In the genomic region with DNA sequence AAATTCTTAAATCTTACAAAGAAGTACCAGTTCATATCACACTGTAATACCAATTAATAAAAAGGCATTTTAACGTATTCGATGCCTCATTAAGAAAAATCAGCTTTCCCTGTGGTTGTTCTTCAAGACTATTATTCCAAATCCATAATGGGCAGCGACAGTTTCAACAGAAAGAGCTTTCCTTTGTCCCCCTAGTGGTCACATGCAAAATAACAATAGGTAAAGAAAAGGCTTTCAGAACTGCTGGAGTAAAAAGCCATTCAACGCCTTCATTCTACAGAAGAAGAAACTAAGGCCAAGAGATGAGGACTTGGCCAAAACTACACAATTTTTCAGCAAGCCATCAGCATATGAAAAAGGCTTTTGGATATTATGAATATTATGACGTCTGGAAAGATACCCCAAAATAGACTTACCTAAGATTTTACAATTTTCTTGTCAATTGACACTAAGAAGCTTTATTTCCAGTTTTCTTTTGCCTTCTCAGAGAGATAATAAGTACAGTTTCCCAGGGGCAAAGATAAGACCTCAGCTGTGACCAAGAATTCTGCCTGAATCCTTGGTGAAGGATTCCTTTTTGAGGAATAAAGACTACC, we compare ENCODE assay signal across 1 cellular context.
TF ChIP-seq lines count a peak whose summit lies in the region.

No MANE protein-coding gene starts in this region.

TF ChIP-seq in HEK293, 187 proteins besides CTCF, POLR2A, EP300 and RAD21 (continued from another document):
- TF ChIP-seq, protein P1, sequence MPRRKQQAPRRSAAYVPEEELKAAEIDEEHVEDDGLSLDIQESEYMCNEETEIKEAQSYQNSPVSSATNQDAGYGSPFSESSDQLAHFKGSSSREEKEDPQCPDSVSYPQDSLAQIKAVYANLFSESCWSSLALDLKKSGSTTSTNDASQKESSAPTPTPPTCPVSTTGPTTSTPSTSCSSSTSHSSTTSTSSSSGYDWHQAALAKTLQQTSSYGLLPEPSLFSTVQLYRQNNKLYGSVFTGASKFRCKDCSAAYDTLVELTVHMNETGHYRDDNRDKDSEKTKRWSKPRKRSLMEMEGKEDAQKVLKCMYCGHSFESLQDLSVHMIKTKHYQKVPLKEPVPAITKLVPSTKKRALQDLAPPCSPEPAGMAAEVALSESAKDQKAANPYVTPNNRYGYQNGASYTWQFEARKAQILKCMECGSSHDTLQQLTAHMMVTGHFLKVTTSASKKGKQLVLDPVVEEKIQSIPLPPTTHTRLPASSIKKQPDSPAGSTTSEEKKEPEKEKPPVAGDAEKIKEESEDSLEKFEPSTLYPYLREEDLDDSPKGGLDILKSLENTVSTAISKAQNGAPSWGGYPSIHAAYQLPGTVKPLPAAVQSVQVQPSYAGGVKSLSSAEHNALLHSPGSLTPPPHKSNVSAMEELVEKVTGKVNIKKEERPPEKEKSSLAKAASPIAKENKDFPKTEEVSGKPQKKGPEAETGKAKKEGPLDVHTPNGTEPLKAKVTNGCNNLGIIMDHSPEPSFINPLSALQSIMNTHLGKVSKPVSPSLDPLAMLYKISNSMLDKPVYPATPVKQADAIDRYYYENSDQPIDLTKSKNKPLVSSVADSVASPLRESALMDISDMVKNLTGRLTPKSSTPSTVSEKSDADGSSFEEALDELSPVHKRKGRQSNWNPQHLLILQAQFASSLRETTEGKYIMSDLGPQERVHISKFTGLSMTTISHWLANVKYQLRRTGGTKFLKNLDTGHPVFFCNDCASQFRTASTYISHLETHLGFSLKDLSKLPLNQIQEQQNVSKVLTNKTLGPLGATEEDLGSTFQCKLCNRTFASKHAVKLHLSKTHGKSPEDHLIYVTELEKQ (tag by site-specific recombination; IDR thresholded peaks at IDR 0.05; ENCODE audit: borderline replicate concordance) = no peak
- TF ChIP-seq ZNF521 (tag by site-specific recombination; IDR thresholded peaks at IDR 0.05) = no peak
- TF ChIP-seq, protein P2, sequence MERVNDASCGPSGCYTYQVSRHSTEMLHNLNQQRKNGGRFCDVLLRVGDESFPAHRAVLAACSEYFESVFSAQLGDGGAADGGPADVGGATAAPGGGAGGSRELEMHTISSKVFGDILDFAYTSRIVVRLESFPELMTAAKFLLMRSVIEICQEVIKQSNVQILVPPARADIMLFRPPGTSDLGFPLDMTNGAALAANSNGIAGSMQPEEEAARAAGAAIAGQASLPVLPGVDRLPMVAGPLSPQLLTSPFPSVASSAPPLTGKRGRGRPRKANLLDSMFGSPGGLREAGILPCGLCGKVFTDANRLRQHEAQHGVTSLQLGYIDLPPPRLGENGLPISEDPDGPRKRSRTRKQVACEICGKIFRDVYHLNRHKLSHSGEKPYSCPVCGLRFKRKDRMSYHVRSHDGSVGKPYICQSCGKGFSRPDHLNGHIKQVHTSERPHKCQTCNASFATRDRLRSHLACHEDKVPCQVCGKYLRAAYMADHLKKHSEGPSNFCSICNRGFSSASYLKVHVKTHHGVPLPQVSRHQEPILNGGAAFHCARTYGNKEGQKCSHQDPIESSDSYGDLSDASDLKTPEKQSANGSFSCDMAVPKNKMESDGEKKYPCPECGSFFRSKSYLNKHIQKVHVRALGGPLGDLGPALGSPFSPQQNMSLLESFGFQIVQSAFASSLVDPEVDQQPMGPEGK (tag by site-specific recombination; IDR thresholded peaks at IDR 0.05) = no peak
- TF ChIP-seq, protein P3, sequence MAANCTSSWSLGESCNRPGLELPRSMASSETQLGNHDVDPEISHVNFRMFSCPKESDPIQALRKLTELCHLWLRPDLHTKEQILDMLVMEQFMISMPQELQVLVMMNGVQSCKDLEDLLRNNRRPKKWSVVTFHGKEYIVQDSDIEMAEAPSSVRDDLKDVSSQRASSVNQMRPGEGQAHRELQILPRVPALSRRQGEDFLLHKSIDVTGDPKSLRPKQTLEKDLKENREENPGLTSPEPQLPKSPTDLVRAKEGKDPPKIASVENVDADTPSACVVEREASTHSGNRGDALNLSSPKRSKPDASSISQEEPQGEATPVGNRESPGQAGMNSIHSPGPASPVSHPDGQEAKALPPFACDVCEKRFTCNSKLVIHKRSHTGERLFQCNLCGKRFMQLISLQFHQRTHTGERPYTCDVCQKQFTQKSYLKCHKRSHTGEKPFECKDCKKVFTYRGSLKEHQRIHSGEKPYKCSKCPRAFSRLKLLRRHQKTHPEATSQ (tag by site-specific recombination; IDR thresholded peaks at IDR 0.05) = no peak
- TF ChIP-seq ZNF558 (tag by site-specific recombination; IDR thresholded peaks at IDR 0.05) = no peak
- TF ChIP-seq ZFP37 (tag by site-specific recombination; IDR thresholded peaks at IDR 0.05) = no peak
- TF ChIP-seq HOXC10 (CRISPR knock-in tag; IDR thresholded peaks at IDR 0.05) = no peak
- TF ChIP-seq ZSCAN30 (tag by site-specific recombination; IDR thresholded peaks at IDR 0.05) = no peak
